In the genomic region with DNA sequence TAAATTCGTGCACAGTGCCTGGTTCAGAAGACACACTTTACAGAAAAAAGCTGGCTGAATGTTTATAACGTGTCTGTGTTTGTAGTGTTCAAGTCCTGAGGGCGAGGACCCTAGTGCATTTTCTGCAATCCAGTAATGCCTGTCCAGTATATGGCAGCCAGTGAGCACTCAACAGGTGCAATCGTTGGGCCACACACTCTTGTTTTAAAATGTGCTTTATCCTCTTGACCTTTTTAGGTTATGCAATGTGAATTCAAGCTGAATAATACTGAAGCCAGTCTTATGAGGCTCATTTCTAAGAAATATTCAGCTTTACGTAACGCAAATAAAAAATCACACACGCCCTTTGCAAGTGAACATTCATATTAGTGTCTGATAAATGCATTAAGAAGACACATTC, we compare ENCODE assay signal across 8 cellular contexts. TPM values are rescaled to one million over a fixed set of nuclear protein-coding genes. Genes with fewer than 3 reads are reported as not detected.
A peak's percentile ranks its signal among the peaks of the same experiment; 100 is the strongest.
DNase-seq lines count a peak whose midpoint lies in the region; ATAC-seq and TF ChIP-seq lines count a peak whose summit lies in the region.

No MANE protein-coding gene starts in this region.

- DNase-seq in Caco-2, result peak in 1 of 2 experiments; percentile 9
- DNase-seq in NT2/D1 (ENCODE audit: low read depth, low spot score), result no peak
- no peak for DNase-seq in effector memory CD8-positive, alpha-beta T cell
- DNase-seq in osteoblast (ENCODE audit: insufficient read length, low spot score, missing footprints), result no peak
- no peak for DNase-seq in lower leg skin (ENCODE audit: low spot score in 2 of 2)

- H3K4me1 ChIP-seq in Caco-2 (no peaks in the 10 kb centered on the region), NT2/D1 (ENCODE audit: insufficient read depth, insufficient read length) (peaks cover 3% of the 10 kb centered on the region), osteoblast (ENCODE audit: insufficient read depth, low read length) (peaks cover 7% of the 10 kb centered on the region)

- H3K4me3 Mint-ChIP-seq in Caco-2 (ENCODE audit: unreplicated experiment), result peak overlapping the region; percentile 79
- peak overlapping the region; percentile 82 to 83 for H3K4me3 Mint-ChIP-seq in effector memory CD8-positive, alpha-beta T cell

- peaks cover 14% of the 10 kb centered on the region for H3K36me3 Mint-ChIP-seq in Caco-2 (ENCODE audit: insufficient read depth, unreplicated experiment)
- peaks cover 18% of the 10 kb centered on the region for H3K36me3 Mint-ChIP-seq in effector memory CD8-positive, alpha-beta T cell (ENCODE audit: insufficient read depth)

- peaks cover 6% of the 10 kb centered on the region for H3K4me1 Mint-ChIP-seq in Caco-2 (ENCODE audit: low read depth, unreplicated experiment)
- H3K4me1 Mint-ChIP-seq in effector memory CD8-positive, alpha-beta T cell (ENCODE audit: low read depth in 2 of 2), result peaks cover 5 to 8% of the 10 kb centered on the region in 2 donors

- H3K4me2 ChIP-seq in osteoblast (ENCODE audit: insufficient read depth, low read length), result peak overlapping the region; percentile 91

- H4K20me1 ChIP-seq in osteoblast (ENCODE audit: insufficient read depth, low read length), result no peaks in the 10 kb centered on the region

- intact Hi-C loops in Caco-2 (cut with micrococcal nuclease; ENCODE audit: unreplicated experiment), result no loop called here
- intact Hi-C loops in lower leg skin (cut with DNase I; ENCODE audit: low total_unique reads), result no loop called here

- H3K9ac ChIP-seq in NT2/D1 (ENCODE audit: insufficient read length, low read depth), result peak overlapping the region; percentile 3

- H3K79me2 ChIP-seq in osteoblast (ENCODE audit: insufficient read depth, low read length), result peaks cover 14% of the 10 kb centered on the region

- 45% methylated on average over 7 of the region's 7 CpGs for WGBS in lower leg skin, 2 donors

- POLR2A ChIA-PET in Caco-2 (lab: Charles Lee), result no interaction called here

- H3K4me3 ChIP-seq in Caco-2 (ENCODE audit: low read depth, low read length) (peak overlapping the region; percentile 86), NT2/D1 (ENCODE audit: insufficient read length, low read depth) (peak overlapping the region; percentile 49), osteoblast (ENCODE audit: insufficient read depth, low read length) (peak overlapping the region; percentile 86), lower leg skin (ENCODE audit: low read depth, poor library complexity, severe bottlenecking) (no peak overlapping the region)

- H3K36me3 ChIP-seq in Caco-2 (ENCODE audit: control insufficient read depth, insufficient read depth, low read length) (no peaks in the 10 kb centered on the region), NT2/D1 (ENCODE audit: insufficient read depth, insufficient read length, low read length) (no peaks in the 10 kb centered on the region), osteoblast (ENCODE audit: insufficient read depth, low read length) (no peaks in the 10 kb centered on the region)

- TF ChIP-seq POLR2A in lower leg skin (IDR thresholded peaks at IDR 0.05), result no peak

- peak overlapping the region; percentile 60 for H3K27ac Mint-ChIP-seq in Caco-2 (ENCODE audit: unreplicated experiment)
- peak overlapping the region; percentile 88 to 92 for H3K27ac Mint-ChIP-seq in effector memory CD8-positive, alpha-beta T cell

- no TSS peak for BruUV-seq in Caco-2 (replicated peaks; lab: Mats Ljungman, UMichigan)

- no peaks in the 10 kb centered on the region; the same call in 1 of the 2 replicates for H3K27me3 ChIP-seq in Caco-2 (replicated peaks; ENCODE audit: control insufficient read depth, insufficient read depth, low read length)
- peaks cover 54% of the 10 kb centered on the region for H3K27me3 ChIP-seq in NT2/D1 (ENCODE audit: insufficient read depth, insufficient read length)
- peaks cover 2% of the 10 kb centered on the region for H3K27me3 ChIP-seq in osteoblast (ENCODE audit: insufficient read depth, low read length)

- TF ChIP-seq CTCF in Caco-2 (IDR thresholded peaks at IDR 0.05; ENCODE audit: insufficient read depth in 1 of 2, low read depth in 1 of 2, low read length in 1 of 2, severe bottlenecking in 1 of 2, unreplicated experiment in 1 of 2) (no peak), osteoblast (IDR thresholded peaks at IDR 0.05; ENCODE audit: extremely low read depth, low read depth, low read length) (no peak), lower leg skin (IDR thresholded peaks at IDR 0.05) (no peak)

- peak overlapping the region; percentile 83 for H2AFZ ChIP-seq in osteoblast (ENCODE audit: low read length)

- CTCF ChIA-PET in Caco-2 (lab: Charles Lee), result no interaction called here

- H3K9me3 ChIP-seq in Caco-2 (no peaks in the 10 kb centered on the region), NT2/D1 (ENCODE audit: insufficient read depth, low read length) (no peaks in the 10 kb centered on the region), osteoblast (ENCODE audit: low read depth, low read length) (no peaks in the 10 kb centered on the region)

- peaks cover 3% of the 10 kb centered on the region for H3K27me3 Mint-ChIP-seq in Caco-2 (ENCODE audit: insufficient read depth, unreplicated experiment)
- no peaks in the 10 kb centered on the region for H3K27me3 Mint-ChIP-seq in effector memory CD8-positive, alpha-beta T cell

- H3K27ac ChIP-seq in osteoblast (ENCODE audit: low read depth, low read length), result peak overlapping the region; percentile 40

- no peaks in the 10 kb centered on the region for H3K9me3 Mint-ChIP-seq in Caco-2 (ENCODE audit: unreplicated experiment)
- H3K9me3 Mint-ChIP-seq in effector memory CD8-positive, alpha-beta T cell, result no peaks in the 10 kb centered on the region

- no peak for ATAC-seq in effector memory CD8-positive, alpha-beta T cell (replicated peaks)
- ATAC-seq in GM19324 (IDR thresholded peaks at IDR 0.05; ENCODE audit: low FRiP score, unreplicated experiment) (no peak), GM18907 (IDR thresholded peaks at IDR 0.05; ENCODE audit: unreplicated experiment) (no peak), HG02678 (IDR thresholded peaks at IDR 0.05; ENCODE audit: unreplicated experiment) (no peak)

RNA-seq across cellular contexts. Expression of gene MTURN, which starts 0.8 kb away (rescaled TPM):
- total RNA-seq in Caco-2 (2022) (2.2 and 2.3 TPM in 2 replicates), osteoblast (31.1 and 32.1 TPM in 2 replicates), lower leg skin (10 to 100 TPM; 36.9 to 59.7 (median 45.6) TPM)
